ENCODE assay signal across 9 cellular contexts in genomic region chr7:33423646-33424020, GRCh38.
A peak's percentile ranks its signal among the peaks of the same experiment; 100 is the strongest.
DNase-seq lines count a peak whose midpoint lies in the region; ATAC-seq and TF ChIP-seq lines count a peak whose summit lies in the region.
"Had no signal": no experiment of that assay in that cellular context is flagged by ENCODE, and none has a peak within 500 bp of the region (broad histone marks: within the 10 kb centered on the region; RNA-seq: fewer than 3 reads in every experiment).

No MANE protein-coding gene starts in this region.

- no peaks in the 10 kb centered on the region for H3K27me3 ChIP-seq in mammary epithelial cell (ENCODE audit: insufficient read depth, low read length)

- no peaks in the 10 kb centered on the region for H3K36me3 Mint-ChIP-seq in stimulated activated naive B cell treated with anti-CD40 and anti-IgM and Interleukin-4, amounts not matched to agents 10 μg/mL and 1 μg/mL and 100 μg/mL, for 72 hours
- H3K36me3 Mint-ChIP-seq in activated T-helper 2 cell treated with anti-CD3 and anti-CD28 coated beads, Interferon-gamma antibody, Interleukin-2, Interleukin-4, amounts not matched to agents 10 μg/mL and 5 μg/mL and 100 μg/mL, durations not matched to agents 14 hours and 24 hours and 36 hours (ENCODE audit: low read depth), result no peaks in the 10 kb centered on the region

- 28% methylated on average over 1 of the region's 1 CpG for WGBS in mammary epithelial cell (ENCODE audit: low coverage, missing lambda C conversion rate)

- no peaks in the 10 kb centered on the region for H4K20me1 ChIP-seq in mammary epithelial cell (ENCODE audit: insufficient read depth, low read length)

- H3K4me1 Mint-ChIP-seq in stimulated activated naive B cell treated with anti-CD40 and anti-IgM and Interleukin-4, amounts not matched to agents 10 μg/mL and 1 μg/mL and 100 μg/mL, for 72 hours, result peaks cover 8% of the 10 kb centered on the region in 2 donors
- no peaks in the 10 kb centered on the region for H3K4me1 Mint-ChIP-seq in activated T-helper 2 cell treated with anti-CD3 and anti-CD28 coated beads, Interferon-gamma antibody, Interleukin-2, Interleukin-4, amounts not matched to agents 10 μg/mL and 5 μg/mL and 100 μg/mL, durations not matched to agents 14 hours and 24 hours and 36 hours (ENCODE audit: low read depth)

- ATAC-seq in GM21515 (IDR thresholded peaks at IDR 0.05; ENCODE audit: unreplicated experiment), result peak; percentile 93
- ATAC-seq in HG03575 (IDR thresholded peaks at IDR 0.05; ENCODE audit: extremely low read depth, insufficient number of reproducible peaks, low FRiP score, unreplicated experiment), result peak; percentile 95
- peak; percentile 89 to 91 for ATAC-seq in stimulated activated naive B cell treated with anti-CD40 and anti-IgM and Interleukin-4, amounts not matched to agents 10 μg/mL and 1 μg/mL and 100 μg/mL, for 72 hours (replicated peaks)
- ATAC-seq: naive thymus-derived CD4-positive, alpha-beta T cell had no signal

- H3K4me1 ChIP-seq in mammary epithelial cell (ENCODE audit: insufficient read depth, low read length), result no peaks in the 10 kb centered on the region

- H3K4me2 ChIP-seq in mammary epithelial cell (ENCODE audit: insufficient read depth, low read depth, low read length), result no peak overlapping the region

- H3K4me3 ChIP-seq in mammary epithelial cell (replicated peaks in 1 of 3; ENCODE audit: insufficient read depth in 1 of 3, low read depth in 2 of 3, low read length in 3 of 3), result no peak overlapping the region

- H3K9ac ChIP-seq in mammary epithelial cell (ENCODE audit: insufficient read depth, low read length), result no peak overlapping the region

- peak; percentile 17 for DNase-seq in NCI-H1694 (lab: John Stamatoyannopoulos, UW)
- DNase-seq in NCI-H1694 treated with DMSO at 0.1 percent for 48 hours (lab: John Stamatoyannopoulos, UW), result no peak
- no peak for DNase-seq in mammary epithelial cell
- DNase-seq in stimulated activated naive B cell treated with anti-CD40 and anti-IgM and Interleukin-4, amounts not matched to agents 10 μg/mL and 1 μg/mL and 100 μg/mL, for 72 hours, result peak; percentile 8
- no peak for DNase-seq in cardiac septum (ENCODE audit: low spot score)
- no peak for DNase-seq in activated T-helper 2 cell treated with anti-CD3 and anti-CD28 coated beads, Interferon-gamma antibody, Interleukin-2, Interleukin-4, amounts not matched to agents 10 μg/mL and 5 μg/mL and 100 μg/mL, durations not matched to agents 14 hours and 24 hours and 36 hours (ENCODE audit: low spot score)

- no peak overlapping the region for H3K27ac Mint-ChIP-seq in stimulated activated naive B cell treated with anti-CD40 and anti-IgM and Interleukin-4, amounts not matched to agents 10 μg/mL and 1 μg/mL and 100 μg/mL, for 72 hours
- no peak overlapping the region for H3K27ac Mint-ChIP-seq in activated T-helper 2 cell treated with anti-CD3 and anti-CD28 coated beads, Interferon-gamma antibody, Interleukin-2, Interleukin-4, amounts not matched to agents 10 μg/mL and 5 μg/mL and 100 μg/mL, durations not matched to agents 14 hours and 24 hours and 36 hours
- H3K27ac Mint-ChIP-seq: naive thymus-derived CD4-positive, alpha-beta T cell had no signal

- no peak overlapping the region for H3K4me3 Mint-ChIP-seq in stimulated activated naive B cell treated with anti-CD40 and anti-IgM and Interleukin-4, amounts not matched to agents 10 μg/mL and 1 μg/mL and 100 μg/mL, for 72 hours
- H3K4me3 Mint-ChIP-seq in activated T-helper 2 cell treated with anti-CD3 and anti-CD28 coated beads, Interferon-gamma antibody, Interleukin-2, Interleukin-4, amounts not matched to agents 10 μg/mL and 5 μg/mL and 100 μg/mL, durations not matched to agents 14 hours and 24 hours and 36 hours (ENCODE audit: low read depth), result no peak overlapping the region
- H3K4me3 Mint-ChIP-seq: naive thymus-derived CD4-positive, alpha-beta T cell had no signal

- intact Hi-C loops in mammary epithelial cell (cut with micrococcal nuclease), result loop anchor here (5.0 to 10.0 kb wide), 2 partner anchors 319 to 511 kb away; no protein-coding TSS in a partner anchor
- intact Hi-C loops in cardiac septum (cut with DNase I), result no loop called here
- intact Hi-C loops in activated T-helper 2 cell treated with anti-CD3 and anti-CD28 coated beads, Interferon-gamma antibody, Interleukin-2, Interleukin-4, amounts not matched to agents 10 μg/mL and 5 μg/mL and 100 μg/mL, durations not matched to agents 14 hours and 24 hours and 36 hours (cut with micrococcal nuclease), result no loop called here

- TF ChIP-seq CTCF in mammary epithelial cell (conservative IDR thresholded peaks at IDR 0.05 in 1 of 2, IDR thresholded peaks at IDR 0.05 in 1 of 2; ENCODE audit: extremely low read depth in 1 of 2, insufficient read depth in 1 of 2, low read depth in 1 of 2, low read length in 2 of 2), result peak; percentile 30 to 53

- H3K9me3 Mint-ChIP-seq in stimulated activated naive B cell treated with anti-CD40 and anti-IgM and Interleukin-4, amounts not matched to agents 10 μg/mL and 1 μg/mL and 100 μg/mL, for 72 hours, result no peaks in the 10 kb centered on the region
- no peaks in the 10 kb centered on the region for H3K9me3 Mint-ChIP-seq in activated T-helper 2 cell treated with anti-CD3 and anti-CD28 coated beads, Interferon-gamma antibody, Interleukin-2, Interleukin-4, amounts not matched to agents 10 μg/mL and 5 μg/mL and 100 μg/mL, durations not matched to agents 14 hours and 24 hours and 36 hours
- H3K9me3 Mint-ChIP-seq: naive thymus-derived CD4-positive, alpha-beta T cell had no signal

- no TSS peak for BruUV-seq in mammary epithelial cell (replicated peaks; lab: Mats Ljungman, UMichigan)

- no peak overlapping the region for H3K27ac ChIP-seq in mammary epithelial cell (ENCODE audit: insufficient read depth, low read depth, low read length)

- H3K36me3 ChIP-seq in mammary epithelial cell (ENCODE audit: insufficient read depth, low read length), result no peaks in the 10 kb centered on the region

- no peaks in the 10 kb centered on the region for H3K79me2 ChIP-seq in mammary epithelial cell (ENCODE audit: insufficient read depth, low read length)

- dilution Hi-C loops in mammary epithelial cell (cut with HindIII; ENCODE audit: low sequenced_read_pairs), result no loop called here

- H2AFZ ChIP-seq in mammary epithelial cell (ENCODE audit: low read depth, low read length), result no peak overlapping the region

- H3K9me3 ChIP-seq in mammary epithelial cell (replicated peaks; ENCODE audit: insufficient read depth, low read length), result no peaks in the 10 kb centered on the region

- no peaks in the 10 kb centered on the region for H3K27me3 Mint-ChIP-seq in stimulated activated naive B cell treated with anti-CD40 and anti-IgM and Interleukin-4, amounts not matched to agents 10 μg/mL and 1 μg/mL and 100 μg/mL, for 72 hours
- H3K27me3 Mint-ChIP-seq in activated T-helper 2 cell treated with anti-CD3 and anti-CD28 coated beads, Interferon-gamma antibody, Interleukin-2, Interleukin-4, amounts not matched to agents 10 μg/mL and 5 μg/mL and 100 μg/mL, durations not matched to agents 14 hours and 24 hours and 36 hours (ENCODE audit: low read depth), result no peaks in the 10 kb centered on the region
- H3K27me3 Mint-ChIP-seq: naive thymus-derived CD4-positive, alpha-beta T cell had no signal

- CTCF ChIA-PET in mammary epithelial cell (lab: Charles Lee; ENCODE audit: low non-redundant PET), result no interaction called here

- in situ Hi-C loops in mammary epithelial cell (cut with MboI; ENCODE audit: low sequenced_read_pairs in 2 of 2), result no loop called here

Comparison
In these comparisons a context has a peak if more than half of its experiments do, and no peak if none do; other contexts are left out.
1. DNase-seq: peak in NCI-H1694 (single experiment) and stimulated activated naive B cell treated with anti-CD40 and anti-IgM and Interleukin-4, amounts not matched to agents 10 μg/mL and 1 μg/mL and 100 μg/mL, for 72 hours (single experiment); none in NCI-H1694 treated with DMSO at 0.1 percent for 48 hours (single experiment), mammary epithelial cell (single experiment), cardiac septum (single experiment) and activated T-helper 2 cell treated with anti-CD3 and anti-CD28 coated beads, Interferon-gamma antibody, Interleukin-2, Interleukin-4, amounts not matched to agents 10 μg/mL and 5 μg/mL and 100 μg/mL, durations not matched to agents 14 hours and 24 hours and 36 hours (single experiment).
2. Peak in every context shown above with its lines, with median percentiles within 50 percentile points of each other: ATAC-seq.